ENCODE assay signal across 8 cellular contexts in genomic region chr6:42978487-42978792, GRCh38. TPM values are rescaled to one million over a fixed set of nuclear protein-coding genes. Genes with fewer than 3 reads are reported as not detected.
DNase-seq lines count a peak whose midpoint lies in the region; ATAC-seq, FAIRE-seq and TF ChIP-seq lines count a peak whose summit lies in the region.

No MANE protein-coding gene starts in this region.

- peak overlapping the region; percentile 86 for H3K4me3 Mint-ChIP-seq in Calu3 (ENCODE audit: low read depth, unreplicated experiment)

- CTCF ChIA-PET in Calu3 (lab: Charles Lee) = interaction anchor here (1.3 to 2.0 kb wide), 5 partner anchors 18 to 165 kb away, joined by 3 to 8 read pairs (median 6); partner anchors contain the start of genes GNMT and KLHDC3

- peaks cover 17% of the 10 kb centered on the region for H3K4me1 Mint-ChIP-seq in Calu3 (ENCODE audit: low read depth, unreplicated experiment)

- peak overlapping the region; percentile 86 for H3K27ac Mint-ChIP-seq in Calu3 (ENCODE audit: unreplicated experiment)

- no TSS peak for BruUV-seq in Calu3 (replicated peaks; lab: Mats Ljungman, UMichigan)

- TF ChIP-seq POLR2A in GM12891 (IDR thresholded peaks at IDR 0.05; ENCODE audit: low read depth, low read length) = no peak

- H3K4me3 ChIP-seq in HFF-Myc (replicated peaks; ENCODE audit: low read depth, low read length) (peak overlapping the region; percentile 76), SJSA1 (peak overlapping the region; percentile 84), mucosa of stomach (ENCODE audit: low read length) (peak overlapping the region; percentile 95)
- H3K4me3 ChIP-seq in effector memory CD4-positive, alpha-beta T cell (ENCODE audit: insufficient read depth, low read depth, low read length, poor library complexity, severe bottlenecking) = peak overlapping the region; percentile 80

- H3K36me3 ChIP-seq in SJSA1 (peaks cover 12% of the 10 kb centered on the region), mucosa of stomach (ENCODE audit: control insufficient read depth, insufficient read depth, low read length) (no peaks in the 10 kb centered on the region)
- H3K36me3 ChIP-seq in effector memory CD4-positive, alpha-beta T cell (ENCODE audit: control insufficient read depth, insufficient read depth, low read length) = no peaks in the 10 kb centered on the region

- H3K27me3 Mint-ChIP-seq in Calu3 (ENCODE audit: unreplicated experiment) = no peaks in the 10 kb centered on the region

- intact Hi-C loops in Calu3 (cut with micrococcal nuclease; ENCODE audit: unreplicated experiment) = no loop called here

- H3K9ac ChIP-seq in mucosa of stomach (ENCODE audit: low read length) = peak overlapping the region; percentile 91

- peak; percentile 60 for DNase-seq in Calu3
- no peak for DNase-seq in HFF-Myc (ENCODE audit: extremely low read depth, low read depth)
- DNase-seq in SJSA1 (ENCODE audit: low read depth in 1 of 2, low spot score in 2 of 2) = peak; percentile 71 to 77
- DNase-seq in effector memory CD4-positive, alpha-beta T cell = no peak
- DNase-seq in globus pallidus (ENCODE audit: low spot score) = no peak
- DNase-seq in GM12891 (ENCODE audit: insufficient read length, low spot score) = no peak

- H3K4me1 ChIP-seq in SJSA1 (replicated peaks) = peaks cover 33% of the 10 kb centered on the region
- peaks cover 22% of the 10 kb centered on the region for H3K4me1 ChIP-seq in effector memory CD4-positive, alpha-beta T cell (ENCODE audit: control insufficient read depth, insufficient read depth, low read length, poor library complexity, severe bottlenecking)
- peaks cover 26% of the 10 kb centered on the region for H3K4me1 ChIP-seq in mucosa of stomach (ENCODE audit: control insufficient read depth, insufficient read depth, low read length)

- H3K9me3 ChIP-seq in SJSA1 (replicated peaks) = no peaks in the 10 kb centered on the region
- no peaks in the 10 kb centered on the region for H3K9me3 ChIP-seq in effector memory CD4-positive, alpha-beta T cell (ENCODE audit: control insufficient read depth, low read length)
- no peaks in the 10 kb centered on the region for H3K9me3 ChIP-seq in mucosa of stomach (ENCODE audit: control insufficient read depth, low read length)

- no peak for FAIRE-seq in GM12891 (lab: Jason Lieb, UNC)

- peaks cover 41% of the 10 kb centered on the region for H3K36me3 Mint-ChIP-seq in Calu3 (ENCODE audit: insufficient read depth, unreplicated experiment)

- no peak for ATAC-seq in HG03280 (IDR thresholded peaks at IDR 0.05; ENCODE audit: unreplicated experiment)

- no peaks in the 10 kb centered on the region for H3K9me3 Mint-ChIP-seq in Calu3 (ENCODE audit: low read depth, unreplicated experiment)

- H3K27ac ChIP-seq in SJSA1 = peak overlapping the region; percentile 71
- peak overlapping the region; percentile 83 for H3K27ac ChIP-seq in effector memory CD4-positive, alpha-beta T cell (ENCODE audit: insufficient read depth, low read length, poor library complexity, severe bottlenecking)

- no peak for TF ChIP-seq CTCF in Calu3 (IDR thresholded peaks at IDR 0.05; ENCODE audit: unreplicated experiment)
- no peak for TF ChIP-seq CTCF in HFF-Myc (IDR thresholded peaks at IDR 0.05; ENCODE audit: low read depth, low read length, missing control alignments)

- H3K27me3 ChIP-seq in SJSA1 (replicated peaks) (no peaks in the 10 kb centered on the region), mucosa of stomach (ENCODE audit: control insufficient read depth, insufficient read depth, low read length) (no peaks in the 10 kb centered on the region)
- no peaks in the 10 kb centered on the region for H3K27me3 ChIP-seq in effector memory CD4-positive, alpha-beta T cell (replicated peaks; ENCODE audit: control insufficient read depth, insufficient read depth, low read length, poor library complexity, severe bottlenecking)

TF ChIP-seq in GM12891, 5 proteins besides CTCF, POLR2A, EP300 and RAD21:
- TF ChIP-seq POU2F2 (IDR thresholded peaks at IDR 0.05; ENCODE audit: low read depth, low read length) (no peak), SPI1 (IDR thresholded peaks at IDR 0.05; ENCODE audit: low read depth, low read length) (no peak), PAX5 (IDR thresholded peaks at IDR 0.05; ENCODE audit: insufficient read depth, low read length, severe bottlenecking) (no peak), TAF1 (IDR thresholded peaks at IDR 0.05; ENCODE audit: low read depth, low read length) (no peak), POLR2AphosphoS5 (IDR thresholded peaks at IDR 0.05; ENCODE audit: low read depth, low read length) (no peak)

RNA-seq across cellular contexts. Expression of gene PEX6, which starts 0.5 kb away (rescaled TPM):
- 27.8 and 28.4 TPM in 2 replicates for total RNA-seq in Calu3 (2022)
- total RNA-seq in SJSA1 (2014; rRNA removed; shearing (Covaris generic)) = 25.1 and 30.0 TPM in 2 replicates
- polyA plus RNA-seq in GM12891 (2012; ENCODE audit: low read depth, missing spikeins) = 6.4 TPM

RNA-seq across cellular contexts. Expression of gene PPP2R5D, which starts 5.9 kb away (rescaled TPM):
- 49.4 and 55.8 TPM in 2 replicates for total RNA-seq in Calu3 (2022)
- total RNA-seq in SJSA1 (2014; rRNA removed; shearing (Covaris generic)) = 63.4 and 78.4 TPM in 2 replicates
- 19.7 TPM for polyA plus RNA-seq in GM12891 (2012; ENCODE audit: low read depth, missing spikeins)

RNA-seq across cellular contexts. Expression of gene GNMT, which starts 17.9 kb away (rescaled TPM):
- total RNA-seq in Calu3 (2022) = 0.45 TPM in 1 of 2 replicates, not detected in the other
- total RNA-seq in SJSA1 (2014; rRNA removed; shearing (Covaris generic)) = 0.58 TPM in 1 of 2 replicates, not detected in the other
- polyA plus RNA-seq in GM12891 (2012; ENCODE audit: low read depth, missing spikeins) = 0.26 TPM

RNA-seq across cellular contexts. Expression of gene MEA1, which starts 35.3 kb away (rescaled TPM):
- total RNA-seq in Calu3 (2022) = 110 and 115 TPM in 2 replicates
- total RNA-seq in SJSA1 (2014; rRNA removed; shearing (Covaris generic)) = 118 and 134 TPM in 2 replicates
- 84.2 TPM for polyA plus RNA-seq in GM12891 (2012; ENCODE audit: low read depth, missing spikeins)

RNA-seq across cellular contexts. Expression of gene KLHDC3, which starts 35.6 kb away (rescaled TPM):
- 85.9 and 95.7 TPM in 2 replicates for total RNA-seq in Calu3 (2022)
- total RNA-seq in SJSA1 (2014; rRNA removed; shearing (Covaris generic)) = 109 and 118 TPM in 2 replicates
- 50.5 TPM for polyA plus RNA-seq in GM12891 (2012; ENCODE audit: low read depth, missing spikeins)

Comparison
In these comparisons a context has a peak if more than half of its experiments do, and no peak if none do; other contexts are left out.
1. DNase-seq: peak in Calu3 (single experiment) and SJSA1 (2 of 2); none in HFF-Myc (single experiment), effector memory CD4-positive, alpha-beta T cell (0 of 3), globus pallidus (single experiment) and GM12891 (single experiment).
2. Peak in every context shown above with its lines, with median percentiles within 50 percentile points of each other: H3K4me3 ChIP-seq.